20 cellular contexts compared by ENCODE assay signal in the genomic region with DNA sequence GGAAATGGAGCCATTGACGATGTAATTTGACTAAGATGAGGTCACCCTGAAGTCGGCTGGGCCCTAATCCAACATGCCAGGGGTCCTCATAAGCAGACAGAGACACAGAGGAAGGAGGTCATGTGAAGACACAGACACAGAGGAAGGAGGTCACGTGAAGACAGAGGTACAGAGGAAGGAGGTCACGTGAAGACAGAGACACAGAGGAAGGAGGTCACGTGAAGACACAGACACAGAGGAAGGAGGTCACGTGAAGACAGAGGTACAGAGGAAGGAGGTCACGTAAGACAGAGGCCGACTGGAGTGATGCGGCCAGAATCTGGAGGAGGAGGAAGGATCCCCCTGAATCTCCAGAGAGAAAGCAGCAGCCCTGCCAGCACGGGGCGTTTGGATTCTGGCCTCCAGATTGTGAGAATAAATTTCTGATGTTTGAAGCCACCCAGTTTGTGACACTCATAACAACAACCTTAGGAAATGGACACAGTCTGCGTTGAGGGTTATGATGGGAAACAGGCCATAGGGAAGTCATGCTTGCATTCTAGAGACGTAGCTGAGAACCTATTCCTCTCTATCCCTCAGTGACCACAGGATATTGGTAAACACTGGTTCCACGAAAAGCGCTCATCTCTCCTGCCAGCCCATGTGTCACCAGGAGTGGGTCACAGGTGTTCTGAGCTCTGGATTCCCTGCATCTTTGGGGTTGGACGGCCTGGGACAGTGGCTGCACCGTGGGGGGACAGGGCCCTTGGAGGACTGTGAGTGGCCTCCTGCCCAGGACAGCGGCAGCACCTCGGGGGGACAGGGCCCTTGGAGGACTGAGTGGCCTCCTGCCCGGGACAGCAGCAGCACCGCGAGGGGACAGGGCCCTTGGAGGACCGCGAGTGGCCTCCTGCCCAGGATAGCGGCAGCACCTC.
"Had no signal": no experiment of that assay in that cellular context is flagged by ENCODE, and none has a peak within 500 bp of the region (broad histone marks: within the 10 kb centered on the region; RNA-seq: fewer than 3 reads in every experiment).

No MANE protein-coding gene starts in this region.

- H3K27me3 ChIP-seq: hepatocyte, ovary, right atrium auricular region, thyroid gland had no signal

- FAIRE-seq: endothelial cell of umbilical vein had no signal

- DNase-seq: activated CD4-positive, alpha-beta T cell treated with anti-CD3 and anti-CD28 coated beads for 1 hour; activated CD4-positive, alpha-beta T cell treated with anti-CD3 and anti-CD28 coated beads, Interleukin-2, amount 50 U/mL, for 1 hour; activated CD8-positive, alpha-beta T cell treated with anti-CD3 and anti-CD28 coated beads, Interleukin-2, amount 10 ng/mL, durations not matched to agents 7 days and 5 days; activated effector memory CD4-positive, alpha-beta T cell treated with Interleukin-2 at 50 U/mL for 16 hours; activated naive CD4-positive, alpha-beta T cell treated with anti-CD3 and anti-CD28 coated beads, Interleukin-2, amount 10 ng/mL, durations not matched to agents 7 days and 5 days; activated T-cell treated with anti-CD3 and anti-CD28 coated beads, Interleukin-2, amount 50 U/mL, for 72 hours; body of pancreas; dermis blood vessel endothelial cell; effector CD8-positive, alpha-beta T cell; foreskin melanocyte; left ventricle myocardium inferior; ovary; psoas muscle; stimulated activated CD4-positive, alpha-beta T cell treated with anti-CD3 and anti-CD28 coated beads, Interleukin-4, amount 100 ng/mL, for 4 hours; substantia nigra; T-helper 9 cell; thyroid gland had no signal

- H3K4me3 ChIP-seq: body of pancreas, hepatocyte, left ventricle myocardium inferior, ovary, psoas muscle, right atrium auricular region, thyroid gland had no signal

- H3K36me3 ChIP-seq: left ventricle myocardium inferior, ovary, right atrium auricular region, thyroid gland had no signal
